In the genomic region with DNA sequence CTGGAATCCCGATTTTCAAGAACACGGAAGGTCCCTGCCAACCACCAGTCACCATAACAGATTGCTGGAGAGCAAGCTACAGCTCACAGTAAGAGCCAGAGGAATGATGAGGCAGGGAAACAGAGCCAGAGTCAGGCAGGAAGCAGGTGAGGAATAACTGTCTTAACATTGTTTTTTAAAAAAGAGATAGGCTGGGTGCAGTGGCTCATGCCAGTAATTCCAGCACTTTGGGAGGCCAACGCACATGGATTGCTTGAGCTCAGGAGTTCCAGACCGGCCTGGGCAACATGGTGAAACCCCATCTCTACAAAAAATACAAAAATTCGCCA, we compare ENCODE assay signal across 7 cellular contexts. TPM values are rescaled to one million over a fixed set of nuclear protein-coding genes. Genes with fewer than 3 reads are reported as not detected.
DNase-seq lines count a peak whose midpoint lies in the region; ATAC-seq, FAIRE-seq and TF ChIP-seq lines count a peak whose summit lies in the region.
"Had no signal": no experiment of that assay in that cellular context is flagged by ENCODE, and none has a peak within 500 bp of the region (broad histone marks: within the 10 kb centered on the region; RNA-seq: fewer than 3 reads in every experiment).

No MANE protein-coding gene starts in this region.

- no peak overlapping the region for H2AFZ ChIP-seq in GM23248

- H3F3A ChIP-seq in GM23248 (ENCODE audit: insufficient read depth) = peaks cover 3% of the 10 kb centered on the region; the same call in 1 of the 2 replicates

- H3K9ac ChIP-seq in GM23248 = 0 out of 2 replicates have a peak overlapping the region, but pooled peaks have one; percentile 7

- H3K9me3 ChIP-seq in GM23248 (ENCODE audit: low read depth) = no peaks in the 10 kb centered on the region
- H3K9me3 ChIP-seq in neutrophil = no peaks in the 10 kb centered on the region

- peak overlapping the region; percentile 81 for H3K27ac Mint-ChIP-seq in activated naive CD8-positive, alpha-beta T cell treated with anti-CD3 and anti-CD28 coated beads, Interleukin-2, amount 10 ng/mL, durations not matched to agents 7 days and 5 days

- H3K4me3 ChIP-seq in GM23248 (no peak overlapping the region), neutrophil (ENCODE audit: low read depth in 1 of 2, low read length in 1 of 2) (peak overlapping the region; percentile 37 to 41)

- peaks cover 7% of the 10 kb centered on the region; the same call in 1 of the 2 replicates for H4K20me1 ChIP-seq in GM23248 (ENCODE audit: insufficient read depth)

- H3K9me3 Mint-ChIP-seq in activated naive CD8-positive, alpha-beta T cell treated with anti-CD3 and anti-CD28 coated beads, Interleukin-2, amount 10 ng/mL, durations not matched to agents 7 days and 5 days = no peaks in the 10 kb centered on the region

- in situ Hi-C loops in GM23248 (cut with MboI) = no loop called here

- H3K27me3 Mint-ChIP-seq in activated naive CD8-positive, alpha-beta T cell treated with anti-CD3 and anti-CD28 coated beads, Interleukin-2, amount 10 ng/mL, durations not matched to agents 7 days and 5 days = no peaks in the 10 kb centered on the region

- peaks cover 63% of the 10 kb centered on the region for H3K79me2 ChIP-seq in GM23248 (ENCODE audit: insufficient read depth)

- H3K9me2 ChIP-seq in GM23248 (ENCODE audit: insufficient read depth) = no peaks in the 10 kb centered on the region

- H3K27ac ChIP-seq in GM23248 (peak overlapping the region; percentile 73), neutrophil (peak overlapping the region; percentile 89)

- 0 out of 2 replicates have a peak, but pooled peaks cover 3% of the 10 kb centered on the region for H3K36me3 ChIP-seq in GM23248 (ENCODE audit: low read depth)
- peaks cover 17% of the 10 kb centered on the region for H3K36me3 ChIP-seq in neutrophil

- DNase-seq in GM23248 (no peak), frontal cortex (ENCODE audit: low spot score in 2 of 2) (no peak), amniotic stem cell (lab: John Stamatoyannopoulos, UW) (no peak)
- no peak for DNase-seq in activated naive CD8-positive, alpha-beta T cell treated with anti-CD3 and anti-CD28 coated beads, Interleukin-2, amount 10 ng/mL, durations not matched to agents 7 days and 5 days
- DNase-seq in activated CD4-positive, CD25-positive, alpha-beta regulatory T cell (lab: John Stamatoyannopoulos, UW) = no peak
- DNase-seq: NCI-H1092 treated with DMSO at 0.1 percent for 48 hours had no signal

- peaks cover 40% of the 10 kb centered on the region for H3K36me3 Mint-ChIP-seq in activated naive CD8-positive, alpha-beta T cell treated with anti-CD3 and anti-CD28 coated beads, Interleukin-2, amount 10 ng/mL, durations not matched to agents 7 days and 5 days

- 77 to 78% methylated on average over 5 of the region's 5 CpGs for WGBS in GM23248 (ENCODE audit: low coverage in 1 of 2, low lambda C conversion rate in 2 of 2, missing lambda C conversion rate in 2 of 2), 2 experiments

- TF ChIP-seq CTCF in neutrophil (IDR thresholded peaks at IDR 0.05) = no peak

- no peaks in the 10 kb centered on the region for H3K27me3 ChIP-seq in GM23248 (replicated peaks; ENCODE audit: insufficient read depth)
- H3K27me3 ChIP-seq in neutrophil = no peaks in the 10 kb centered on the region

- POLR2A ChIA-PET in activated naive CD8-positive, alpha-beta T cell treated with anti-CD3 and anti-CD28 coated beads, Interleukin-2, amount 10 ng/mL, durations not matched to agents 7 days and 5 days (lab: Charles Lee) = interaction anchor here (1.0 to 9.4 kb wide), 7 partner anchors 10 to 121 kb away, joined by 3 to 160 read pairs (median 6); a partner anchor contains a TSS

- H3K4me1 Mint-ChIP-seq in activated naive CD8-positive, alpha-beta T cell treated with anti-CD3 and anti-CD28 coated beads, Interleukin-2, amount 10 ng/mL, durations not matched to agents 7 days and 5 days = peaks cover 74% of the 10 kb centered on the region

- H3K4me2 ChIP-seq in GM23248 (ENCODE audit: unreplicated experiment) = no peak overlapping the region

- H3K4me3 Mint-ChIP-seq in activated naive CD8-positive, alpha-beta T cell treated with anti-CD3 and anti-CD28 coated beads, Interleukin-2, amount 10 ng/mL, durations not matched to agents 7 days and 5 days = peak overlapping the region; percentile 56

- H3K4me1 ChIP-seq in GM23248 (ENCODE audit: insufficient read depth) = peaks cover 33% of the 10 kb centered on the region
- peaks cover 74% of the 10 kb centered on the region in 2 experiments for H3K4me1 ChIP-seq in neutrophil (ENCODE audit: control insufficient read depth in 1 of 2, insufficient read depth in 1 of 2, low read depth in 1 of 2, low read length in 1 of 2)

- ATAC-seq in activated naive CD8-positive, alpha-beta T cell treated with anti-CD3 and anti-CD28 coated beads, Interleukin-2, amount 10 ng/mL, durations not matched to agents 7 days and 5 days (ENCODE audit: low read depth) = no peak

- no peak for FAIRE-seq in frontal cortex (lab: Jason Lieb, UNC)

RNA-seq across cellular contexts. Expression of a gene that starts 13.5 kb away (rescaled TPM):
- total RNA-seq in GM23248 (2014; rRNA removed; shearing (Covaris generic)) = 10.2 and 13.4 TPM in 2 replicates
- polyA plus RNA-seq in GM23248 (2016; fragmentation: Nextera tagmentation; extraction: Ambion mirVana) = 8.7 and 10.2 TPM in 2 replicates
- 10 to 100 TPM; 24.2 to 27.5 TPM for total RNA-seq in activated naive CD8-positive, alpha-beta T cell treated with anti-CD3 and anti-CD28 coated beads, Interleukin-2, amount 10 ng/mL, durations not matched to agents 7 days and 5 days
- total RNA-seq in frontal cortex = 2.4 TPM

RNA-seq across cellular contexts. Expression of a gene that starts 24.0 kb away (rescaled TPM):
- total RNA-seq in GM23248 (2014; rRNA removed; shearing (Covaris generic)) = 16.9 and 26.3 TPM in 2 replicates
- polyA plus RNA-seq in GM23248 (2016; fragmentation: Nextera tagmentation; extraction: Ambion mirVana) = 21.9 and 22.3 TPM in 2 replicates
- total RNA-seq in activated naive CD8-positive, alpha-beta T cell treated with anti-CD3 and anti-CD28 coated beads, Interleukin-2, amount 10 ng/mL, durations not matched to agents 7 days and 5 days = 10 to 100 TPM; 54.0 to 54.2 TPM
- 10.6 TPM for total RNA-seq in frontal cortex

RNA-seq across cellular contexts. Expression of a gene that starts 36.1 kb away (rescaled TPM):
- not detected in 2 replicates for total RNA-seq in GM23248 (2014; rRNA removed; shearing (Covaris generic))
- polyA plus RNA-seq in GM23248 (2016; fragmentation: Nextera tagmentation; extraction: Ambion mirVana) = not detected in 2 replicates
- total RNA-seq in activated naive CD8-positive, alpha-beta T cell treated with anti-CD3 and anti-CD28 coated beads, Interleukin-2, amount 10 ng/mL, durations not matched to agents 7 days and 5 days = 100 to 1,000 TPM; 125 to 142 TPM
- total RNA-seq in frontal cortex = 0.41 TPM

RNA-seq across cellular contexts. Expression of a gene that starts 53.9 kb away (rescaled TPM):
- 9.1 and 12.9 TPM in 2 replicates for total RNA-seq in GM23248 (2014; rRNA removed; shearing (Covaris generic))
- polyA plus RNA-seq in GM23248 (2016; fragmentation: Nextera tagmentation; extraction: Ambion mirVana) = 75.0 and 88.3 TPM in 2 replicates
- total RNA-seq in activated naive CD8-positive, alpha-beta T cell treated with anti-CD3 and anti-CD28 coated beads, Interleukin-2, amount 10 ng/mL, durations not matched to agents 7 days and 5 days = 100 to 1,000 TPM; 220 to 233 TPM
- total RNA-seq in frontal cortex = 13.9 TPM

RNA-seq across cellular contexts. Expression of a gene that starts 54.0 kb away (rescaled TPM):
- 5.0 and 9.2 TPM in 2 replicates for total RNA-seq in GM23248 (2014; rRNA removed; shearing (Covaris generic))
- polyA plus RNA-seq in GM23248 (2016; fragmentation: Nextera tagmentation; extraction: Ambion mirVana) = 2.5 and 2.7 TPM in 2 replicates
- 1 to 10 TPM; 4.0 to 4.7 TPM for total RNA-seq in activated naive CD8-positive, alpha-beta T cell treated with anti-CD3 and anti-CD28 coated beads, Interleukin-2, amount 10 ng/mL, durations not matched to agents 7 days and 5 days
- total RNA-seq in frontal cortex = 5.3 TPM

Comparison
In these comparisons a context has a peak if more than half of its experiments do, and no peak if none do; other contexts are left out.
1. RNA of a gene that starts 36.1 kb away (total RNA-seq): 125 to 142 TPM in activated naive CD8-positive, alpha-beta T cell treated with anti-CD3 and anti-CD28 coated beads, Interleukin-2, amount 10 ng/mL, durations not matched to agents 7 days and 5 days; 0.41 TPM in frontal cortex (single experiment) and not detected in GM23248; every median in the first group is over 10 times any median in the second.